In the genomic region with DNA sequence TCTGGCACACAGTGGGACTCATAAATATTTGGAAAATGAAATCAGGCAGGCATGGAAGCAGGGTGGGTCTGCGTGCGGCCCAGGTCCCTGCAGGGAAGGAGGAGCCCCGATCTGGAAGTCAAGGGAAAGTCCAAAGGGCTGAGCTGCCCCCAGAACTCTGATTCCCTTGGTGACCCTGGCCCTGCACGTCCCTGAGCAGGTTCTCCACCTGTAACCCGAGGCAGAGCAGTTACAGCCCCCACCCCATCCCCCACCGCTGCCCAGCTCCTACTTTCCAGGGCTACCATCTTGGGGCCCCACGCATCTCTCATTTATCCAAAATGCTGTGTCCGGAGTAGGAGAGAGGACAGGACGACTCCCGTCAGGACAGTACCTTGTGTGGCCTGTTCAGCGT, we compare ENCODE assay signal across 1 cellular context.
A peak's percentile ranks its signal among the peaks of the same experiment; 100 is the strongest.
TF ChIP-seq lines count a peak whose summit lies in the region.

No MANE protein-coding gene starts in this region.

TF ChIP-seq in K562, 482 proteins besides CTCF, POLR2A, EP300 and RAD21:
- TF ChIP-seq CEBPB (tag; IDR thresholded peaks at IDR 0.05), result no peak
- peak; percentile 45; the same call in 1 of the 2 replicates for TF ChIP-seq RBFOX2 (IDR thresholded peaks at IDR 0.05; ENCODE audit: low read depth, low read length)
- TF ChIP-seq CXXC5 (CRISPR knock-in tag; IDR thresholded peaks at IDR 0.05), result no peak
- no peak for TF ChIP-seq GTF2F1 (IDR thresholded peaks at IDR 0.05; ENCODE audit: low read depth, low read length)
